In genomic region chr1:42176902-42177519, GRCh38 we compare ENCODE assay signal across 9 cellular contexts. TPM values are rescaled to one million over a fixed set of nuclear protein-coding genes. Genes with fewer than 3 reads are reported as not detected.
DNase-seq lines count a peak whose midpoint lies in the region; ATAC-seq and TF ChIP-seq lines count a peak whose summit lies in the region.
"Had no signal": no experiment of that assay in that cellular context is flagged by ENCODE, and none has a peak within 500 bp of the region (broad histone marks: within the 10 kb centered on the region; RNA-seq: fewer than 3 reads in every experiment).

No MANE protein-coding gene starts in this region.

- peaks cover 0 to 8% (median under 1%) of the 10 kb centered on the region in 4 donors for H3K4me1 Mint-ChIP-seq in CD4-positive, CD25-positive, alpha-beta regulatory T cell

- peak in 1 of 2 donors; percentile 43 for ATAC-seq in CD4-positive, CD25-positive, alpha-beta regulatory T cell (ENCODE audit: low read depth in 2 of 2)
- ATAC-seq in right lobe of liver (peak; percentile 26 to 57 (median 40)), GM21367 (IDR thresholded peaks at IDR 0.05; ENCODE audit: unreplicated experiment) (no peak), GM19328 (IDR thresholded peaks at IDR 0.05; ENCODE audit: unreplicated experiment) (no peak)

- no peaks in the 10 kb centered on the region for H3K4me1 ChIP-seq in CD4-positive, CD25-positive, alpha-beta regulatory T cell (ENCODE audit: control insufficient read depth, insufficient read depth, low read length, poor library complexity, severe bottlenecking)
- H3K4me1 ChIP-seq in breast epithelium (peaks cover 9 to 17% of the 10 kb centered on the region in 2 donors), right lobe of liver (peaks cover 0 to 19% (median 4%) of the 10 kb centered on the region in 4 donors)
- H3K4me1 ChIP-seq: SJSA1 had no signal

- H3K9me3 Mint-ChIP-seq in CD4-positive, CD25-positive, alpha-beta regulatory T cell = no peaks in the 10 kb centered on the region

- DNase-seq in CD4-positive, CD25-positive, alpha-beta regulatory T cell = peak in 2 of 3 donors; percentile 16 to 63
- DNase-seq in GM13976 (ENCODE audit: low spot score) (peak; percentile 67), NCI-H526 treated with DMSO at 0.1 percent for 48 hours (lab: John Stamatoyannopoulos, UW) (peak; percentile 48), breast epithelium (ENCODE audit: low spot score in 2 of 2) (no peak), right lobe of liver (no peak), middle frontal gyrus (ENCODE audit: extremely low spot score, low spot score) (no peak)

- H3K4me3 ChIP-seq in CD4-positive, CD25-positive, alpha-beta regulatory T cell (ENCODE audit: low read depth, low read length) = no peak overlapping the region
- H3K4me3 ChIP-seq in breast epithelium (no peak overlapping the region), right lobe of liver (no peak overlapping the region)
- H3K4me3 ChIP-seq: SJSA1 had no signal

- TF ChIP-seq CTCF in GM13976 (IDR thresholded peaks at IDR 0.05; ENCODE audit: borderline replicate concordance, control extremely low read depth, extremely low read depth, insufficient read depth, missing control alignments) (peak; percentile 77), breast epithelium (IDR thresholded peaks at IDR 0.05) (peak; percentile 47 to 65 (median 49)), right lobe of liver (IDR thresholded peaks at IDR 0.05) (peak; percentile 53 to 78 (median 73))

- TF ChIP-seq POLR2A in breast epithelium (IDR thresholded peaks at IDR 0.05) (no peak), right lobe of liver (IDR thresholded peaks at IDR 0.05) (no peak)

- H3K27me3 ChIP-seq in CD4-positive, CD25-positive, alpha-beta regulatory T cell (ENCODE audit: control insufficient read depth, insufficient read depth, low read length) = no peaks in the 10 kb centered on the region
- no peaks in the 10 kb centered on the region for H3K27me3 ChIP-seq in breast epithelium
- H3K27me3 ChIP-seq in right lobe of liver = no peaks in the 10 kb centered on the region
- H3K27me3 ChIP-seq: SJSA1 had no signal

- WGBS in right lobe of liver (ENCODE audit: insufficient coverage, low coverage, low lambda C conversion rate, missing lambda C conversion rate) = 69% methylated on average over 4 of the region's 4 CpGs

- in situ Hi-C loops in GM13976 (cut with MboI; ENCODE audit: low sequenced_read_pairs, unreplicated experiment) = no loop called here

- H3K27ac ChIP-seq in CD4-positive, CD25-positive, alpha-beta regulatory T cell (ENCODE audit: insufficient read depth, low read length, poor library complexity, severe bottlenecking) = no peak overlapping the region
- H3K27ac ChIP-seq in breast epithelium = peak overlapping the region in 1 of 2 donors; percentile 25
- no peak overlapping the region for H3K27ac ChIP-seq in right lobe of liver
- H3K27ac ChIP-seq: SJSA1 had no signal

- H3K9me3 ChIP-seq in CD4-positive, CD25-positive, alpha-beta regulatory T cell (ENCODE audit: control insufficient read depth in 2 of 2, low read length in 2 of 2) = no peaks in the 10 kb centered on the region
- no peaks in the 10 kb centered on the region for H3K9me3 ChIP-seq in breast epithelium
- no peaks in the 10 kb centered on the region for H3K9me3 ChIP-seq in right lobe of liver
- H3K9me3 ChIP-seq: SJSA1 had no signal

- H3K36me3 ChIP-seq in CD4-positive, CD25-positive, alpha-beta regulatory T cell (ENCODE audit: control insufficient read depth, insufficient read depth, low read length) = peaks cover 19% of the 10 kb centered on the region
- H3K36me3 ChIP-seq in breast epithelium (no peaks in the 10 kb centered on the region), right lobe of liver (no peaks in the 10 kb centered on the region)

- no peaks in the 10 kb centered on the region for H3K27me3 Mint-ChIP-seq in CD4-positive, CD25-positive, alpha-beta regulatory T cell

- H3K4me3 Mint-ChIP-seq in CD4-positive, CD25-positive, alpha-beta regulatory T cell = no peak overlapping the region

- intact Hi-C loops in breast epithelium (cut with DNase I; ENCODE audit: low total_unique reads) = no loop called here
- intact Hi-C loops in right lobe of liver (cut with DNase I) = loop anchor here in 1 of 2 donors (10.0 kb wide), 1 partner anchor 158 kb away; the partner anchor contains the start of gene FOXJ3

- no peak overlapping the region for H3K27ac Mint-ChIP-seq in CD4-positive, CD25-positive, alpha-beta regulatory T cell

- H3K36me3 Mint-ChIP-seq in CD4-positive, CD25-positive, alpha-beta regulatory T cell = peaks cover 12% of the 10 kb centered on the region

RNA-seq across cellular contexts. Expression of gene GUCA2A, which starts 12.5 kb away (rescaled TPM):
- total RNA-seq in CD4-positive, CD25-positive, alpha-beta regulatory T cell = not detected
- polyA plus RNA-seq in CD4-positive, CD25-positive, alpha-beta regulatory T cell = not detected
- total RNA-seq in breast epithelium = 1 to 10 TPM in 1 of 3 donors, not detected in 2; 8.8 TPM
- not detected for total RNA-seq in right lobe of liver
- total RNA-seq: SJSA1 had no signal

RNA-seq across cellular contexts. Expression of gene GUCA2B, which starts 23.8 kb away (rescaled TPM):
- not detected for total RNA-seq in CD4-positive, CD25-positive, alpha-beta regulatory T cell
- not detected for polyA plus RNA-seq in CD4-positive, CD25-positive, alpha-beta regulatory T cell
- total RNA-seq in breast epithelium = not detected
- 1 to 10 TPM in 4 of 6 experiments, not detected in 2; 1.8 to 3.3 (median 2.7) TPM for total RNA-seq in right lobe of liver
- total RNA-seq: SJSA1 had no signal

Comparison
In these comparisons a context has a peak if more than half of its experiments do, and no peak if none do; other contexts are left out.
1. ATAC-seq: peak in right lobe of liver (4 of 4); none in GM21367 (single experiment) and GM19328 (single experiment).
2. DNase-seq: peak in CD4-positive, CD25-positive, alpha-beta regulatory T cell (2 of 3), GM13976 (single experiment) and NCI-H526 treated with DMSO at 0.1 percent for 48 hours (single experiment); none in breast epithelium (0 of 2), right lobe of liver (0 of 3) and middle frontal gyrus (single experiment).
3. Peak in every context shown above with its lines, with median percentiles within 50 percentile points of each other: CTCF ChIP-seq.